Comparison of ENCODE assay signal across 20 cellular contexts in genomic region chr2:25374827-25375226, GRCh38. TPM values are rescaled to one million over a fixed set of nuclear protein-coding genes. Genes with fewer than 3 reads are reported as not detected.
DNase-seq lines count a peak whose midpoint lies in the region; ATAC-seq and TF ChIP-seq lines count a peak whose summit lies in the region.
"Had no signal": no experiment of that assay in that cellular context is flagged by ENCODE, and none has a peak within 500 bp of the region (broad histone marks: within the 10 kb centered on the region; RNA-seq: fewer than 3 reads in every experiment).

No MANE protein-coding gene starts in this region.

- no peaks in the 10 kb centered on the region for H3K36me3 Mint-ChIP-seq in natural killer cell treated with Interleukin-12 subunit alpha and Interleukin-12 subunit beta and Interleukin-15 and Interleukin-18, amount 100 ng/mL, for 72 hours
- no peaks in the 10 kb centered on the region for H3K36me3 Mint-ChIP-seq in natural killer cell
- peaks cover 0 to 3% (median 0%) of the 10 kb centered on the region in 3 donors for H3K36me3 Mint-ChIP-seq in naive thymus-derived CD8-positive, alpha-beta T cell

- H3K4me3 ChIP-seq in spleen, result no peak overlapping the region
- no peak overlapping the region for H3K4me3 ChIP-seq in stomach
- H3K4me3 ChIP-seq: BLaER1 treated with 17β-estradiol and CSF1 and Interleukin-3, amounts not matched to agents 10 nM and 100 nM had no signal

- H3K36me3 ChIP-seq in spleen (no peaks in the 10 kb centered on the region), stomach (no peaks in the 10 kb centered on the region)
- H3K36me3 ChIP-seq: BLaER1 treated with 17β-estradiol and CSF1 and Interleukin-3, amounts not matched to agents 10 nM and 100 nM had no signal

- H3K4me1 ChIP-seq in spleen (peaks cover 12 to 39% (median 25%) of the 10 kb centered on the region in 6 donors), stomach (peaks cover 18 to 47% (median 27%) of the 10 kb centered on the region in 4 donors)

- peaks cover 0 to 16% of the 10 kb centered on the region in 2 donors for H3K27me3 Mint-ChIP-seq in natural killer cell treated with Interleukin-12 subunit alpha and Interleukin-12 subunit beta and Interleukin-15 and Interleukin-18, amount 100 ng/mL, for 72 hours
- H3K27me3 Mint-ChIP-seq in natural killer cell (ENCODE audit: low read depth in 2 of 2), result peaks cover 7 to 17% of the 10 kb centered on the region in 2 donors
- no peaks in the 10 kb centered on the region for H3K27me3 Mint-ChIP-seq in naive thymus-derived CD8-positive, alpha-beta T cell
- H3K27me3 Mint-ChIP-seq: CD4-positive, alpha-beta memory T cell had no signal

- H3K4me1 Mint-ChIP-seq in natural killer cell treated with Interleukin-12 subunit alpha and Interleukin-12 subunit beta and Interleukin-15 and Interleukin-18, amount 100 ng/mL, for 72 hours (ENCODE audit: low read depth in 2 of 2), result peaks cover 20 to 21% of the 10 kb centered on the region in 2 donors
- H3K4me1 Mint-ChIP-seq in natural killer cell, result peaks cover 23 to 34% of the 10 kb centered on the region in 2 donors
- peaks cover 18 to 41% (median 35%) of the 10 kb centered on the region in 4 donors for H3K4me1 Mint-ChIP-seq in naive thymus-derived CD8-positive, alpha-beta T cell

- POLR2A ChIA-PET in naive thymus-derived CD8-positive, alpha-beta T cell (lab: Charles Lee), result interaction anchor here (1.2 to 3.3 kb wide), 4 partner anchors 13 to 66 kb away, joined by 3 to 35 read pairs (median 14); partner anchors contain the start of gene DNMT3A

- no peak for TF ChIP-seq CTCF in natural killer cell (IDR thresholded peaks at IDR 0.05)
- TF ChIP-seq CTCF in spleen (IDR thresholded peaks at IDR 0.05 in 8 of 11, conservative IDR thresholded peaks at IDR 0.05 in 3 of 11), result peak in 1 of 11 experiments; percentile 21
- no peak for TF ChIP-seq CTCF in stomach (IDR thresholded peaks at IDR 0.05)

- ATAC-seq in natural killer cell treated with Interleukin-12 subunit alpha and Interleukin-12 subunit beta and Interleukin-15 and Interleukin-18, amount 100 ng/mL, for 72 hours, result no peak
- no peak for ATAC-seq in natural killer cell
- no peak for ATAC-seq in naive thymus-derived CD8-positive, alpha-beta T cell
- no peak for ATAC-seq in GM18858 (IDR thresholded peaks at IDR 0.05; ENCODE audit: unreplicated experiment)

- peaks cover 0 to 5% (median 0%) of the 10 kb centered on the region in 8 donors for H3K9me3 ChIP-seq in spleen
- no peaks in the 10 kb centered on the region for H3K9me3 ChIP-seq in stomach
- H3K9me3 ChIP-seq: Caco-2 had no signal

- peak; percentile 50 for DNase-seq in activated CD8-positive, alpha-beta memory T cell treated with anti-CD3 and anti-CD28 coated beads for 24 hours
- DNase-seq in activated CD8-positive, alpha-beta memory T cell treated with anti-CD3 and anti-CD28 coated beads, Interleukin-2, amount 50 U/mL, for 4 hours, result no peak
- DNase-seq in natural killer cell treated with Interleukin-12 subunit alpha and Interleukin-12 subunit beta and Interleukin-15 and Interleukin-18, amount 100 ng/mL, for 72 hours (ENCODE audit: low spot score), result peak; percentile 49
- DNase-seq in natural killer cell, result no peak
- DNase-seq in spleen, result peak; percentile 63
- DNase-seq in stomach, result no peak
- DNase-seq in naive thymus-derived CD8-positive, alpha-beta T cell, result no peak
- DNase-seq: ACHN; Caco-2; CD4-positive, alpha-beta memory T cell; DMS 273 treated with DMSO at 0.1 percent for 48 hours; Kasumi-1; NCI-H1694; NCI-H2081; NCI-H2171; NCI-H524; NCI-H82 had no signal

- 94 to 99% (median 96%) methylated on average over 5 of the region's 5 CpGs for WGBS in spleen, 5 donors
- 86 to 98% (median 94%) methylated on average over 5 of the region's 5 CpGs for WGBS in stomach, 5 donors

- no peak for TF ChIP-seq EP300 in stomach (IDR thresholded peaks at IDR 0.05)

- H3K27ac Mint-ChIP-seq in natural killer cell treated with Interleukin-12 subunit alpha and Interleukin-12 subunit beta and Interleukin-15 and Interleukin-18, amount 100 ng/mL, for 72 hours, result no peak overlapping the region
- peak overlapping the region in 1 of 2 donors; percentile 35 for H3K27ac Mint-ChIP-seq in natural killer cell
- peak overlapping the region in 2 of 10 donors; percentile 45 to 53 for H3K27ac Mint-ChIP-seq in naive thymus-derived CD8-positive, alpha-beta T cell

- intact Hi-C loops in natural killer cell (cut with micrococcal nuclease) (no loop called here), spleen (cut with DNase I; ENCODE audit: low total_unique reads) (no loop called here), stomach (cut with DNase I; ENCODE audit: low total_unique reads) (loop anchor here (10.0 kb wide), 1 partner anchor 150 kb away; no protein-coding TSS in a partner anchor)

- H3K9me3 Mint-ChIP-seq in natural killer cell treated with Interleukin-12 subunit alpha and Interleukin-12 subunit beta and Interleukin-15 and Interleukin-18, amount 100 ng/mL, for 72 hours, result no peaks in the 10 kb centered on the region
- no peaks in the 10 kb centered on the region for H3K9me3 Mint-ChIP-seq in natural killer cell
- peaks cover 0 to 3% (median 0%) of the 10 kb centered on the region in 9 donors for H3K9me3 Mint-ChIP-seq in naive thymus-derived CD8-positive, alpha-beta T cell

- H3K27ac ChIP-seq in spleen (no peak overlapping the region), stomach (no peak overlapping the region)
- H3K27ac ChIP-seq: 22Rv1; BLaER1 treated with 17β-estradiol and CSF1 and Interleukin-3, amounts not matched to agents 10 nM and 100 nM had no signal

- H3K27me3 ChIP-seq in spleen (replicated peaks in 1 of 7) (no peaks in the 10 kb centered on the region), stomach (no peaks in the 10 kb centered on the region)
- H3K27me3 ChIP-seq: BLaER1 treated with 17β-estradiol and CSF1 and Interleukin-3, amounts not matched to agents 10 nM and 100 nM had no signal

- TF ChIP-seq POLR2A in spleen (IDR thresholded peaks at IDR 0.05), result no peak
- no peak for TF ChIP-seq POLR2A in stomach (IDR thresholded peaks at IDR 0.05)

- no peak overlapping the region for H3K4me3 Mint-ChIP-seq in natural killer cell treated with Interleukin-12 subunit alpha and Interleukin-12 subunit beta and Interleukin-15 and Interleukin-18, amount 100 ng/mL, for 72 hours
- H3K4me3 Mint-ChIP-seq in natural killer cell, result no peak overlapping the region
- H3K4me3 Mint-ChIP-seq in naive thymus-derived CD8-positive, alpha-beta T cell, result no peak overlapping the region

RNA-seq across cellular contexts. Expression of gene DNMT3A, which starts 33.1 kb away (rescaled TPM):
- total RNA-seq in natural killer cell treated with Interleukin-12 subunit alpha and Interleukin-12 subunit beta and Interleukin-15 and Interleukin-18, amount 100 ng/mL, for 72 hours, result 10 to 100 TPM in 1 of 2 donors, 1 to 10 TPM in 1; 8.9 to 32.2 TPM
- 10 to 100 TPM; 36.3 to 60.7 (median 45.2) TPM for total RNA-seq in natural killer cell
- 10 to 100 TPM; 28.4 to 64.6 (median 42.0) TPM for total RNA-seq in spleen
- 10 to 100 TPM in 2 of 3 donors, 1 to 10 TPM in 1; 9.0 to 17.1 (median 10.5) TPM for polyA plus RNA-seq in spleen
- 10 to 100 TPM in 4 of 5 donors, 1 to 10 TPM in 1; 6.4 to 47.4 (median 21.9) TPM for total RNA-seq in stomach
- polyA plus RNA-seq in stomach, result 10 to 100 TPM in 1 of 3 donors, 1 to 10 TPM in 2; 3.4 to 10.1 (median 5.1) TPM
- total RNA-seq in naive thymus-derived CD8-positive, alpha-beta T cell, result 100 to 1,000 TPM; 121 to 122 TPM
- 10 to 100 TPM; 17.9 to 31.2 (median 27.2) TPM for polyA plus RNA-seq in naive thymus-derived CD8-positive, alpha-beta T cell

Comparison
In these comparisons a context has a peak if more than half of its experiments do, and no peak if none do; other contexts are left out.
1. DNase-seq: peak in activated CD8-positive, alpha-beta memory T cell treated with anti-CD3 and anti-CD28 coated beads for 24 hours (single experiment), natural killer cell treated with Interleukin-12 subunit alpha and Interleukin-12 subunit beta and Interleukin-15 and Interleukin-18, amount 100 ng/mL, for 72 hours (single experiment) and spleen (single experiment); none in activated CD8-positive, alpha-beta memory T cell treated with anti-CD3 and anti-CD28 coated beads, Interleukin-2, amount 50 U/mL, for 4 hours (single experiment), natural killer cell (single experiment), stomach (single experiment) and naive thymus-derived CD8-positive, alpha-beta T cell (0 of 10).